Comparison of ENCODE assay signal across 8 cellular contexts in genomic region chr2:43426305-43427031, GRCh38.
DNase-seq lines count a peak whose midpoint lies in the region; ATAC-seq and TF ChIP-seq lines count a peak whose summit lies in the region.

No MANE protein-coding gene starts in this region.

- peaks cover 3% of the 10 kb centered on the region for H3K9me3 Mint-ChIP-seq in activated T-helper 1 cell treated with anti-CD3 and anti-CD28 coated beads, Interleukin-12 subunit alpha, Interleukin-12 subunit beta, Interleukin-2, Interleukin-4 antibody, amounts not matched to agents 30 ng/mL and 10 ng/mL and 1 ng/mL, durations not matched to agents 14 hours and 24 hours and 36 hours

- no peaks in the 10 kb centered on the region for H3K36me3 ChIP-seq in Peyer's patch
- no peaks in the 10 kb centered on the region for H3K36me3 ChIP-seq in psoas muscle (ENCODE audit: insufficient read depth in 1 of 2, low read depth in 1 of 2)
- H3K36me3 ChIP-seq in vagina, result no peaks in the 10 kb centered on the region

- intact Hi-C loops in activated T-helper 1 cell treated with anti-CD3 and anti-CD28 coated beads, Interleukin-12 subunit alpha, Interleukin-12 subunit beta, Interleukin-2, Interleukin-4 antibody, amounts not matched to agents 30 ng/mL and 10 ng/mL and 1 ng/mL, durations not matched to agents 14 hours and 24 hours and 36 hours (cut with micrococcal nuclease), result loop anchor here (1.0 to 10.0 kb wide), 12 partner anchors 24 to 702 kb away; partner anchors contain the start of gene DYNC2LI1
- intact Hi-C loops in psoas muscle (cut with DNase I), result no loop called here
- intact Hi-C loops in vagina (cut with DNase I), result no loop called here

- H3K27ac Mint-ChIP-seq in activated T-helper 1 cell treated with anti-CD3 and anti-CD28 coated beads, Interleukin-12 subunit alpha, Interleukin-12 subunit beta, Interleukin-2, Interleukin-4 antibody, amounts not matched to agents 30 ng/mL and 10 ng/mL and 1 ng/mL, durations not matched to agents 14 hours and 24 hours and 36 hours, result peak overlapping the region; percentile 26

- H3K9me3 ChIP-seq in Peyer's patch, result no peaks in the 10 kb centered on the region
- no peaks in the 10 kb centered on the region for H3K9me3 ChIP-seq in psoas muscle
- no peaks in the 10 kb centered on the region for H3K9me3 ChIP-seq in vagina

- DNase-seq in stimulated activated naive CD4-positive, alpha-beta T cell treated with Interleukin-2 at 50 U/mL for 16 hours (lab: John Stamatoyannopoulos, UW), result peak; percentile 66
- DNase-seq in stimulated activated naive CD4-positive, alpha-beta T cell (lab: John Stamatoyannopoulos, UW), result no peak
- DNase-seq in Peyer's patch (peak; percentile 52 to 87 (median 69)), foreskin keratinocyte (peak; percentile 95 to 98), psoas muscle (peak in 1 of 2 donors; percentile 30), vagina (ENCODE audit: extremely low spot score in 2 of 2) (no peak)
- peak; percentile 75 for DNase-seq in activated T-helper 1 cell treated with anti-CD3 and anti-CD28 coated beads, Interleukin-12 subunit alpha, Interleukin-12 subunit beta, Interleukin-2, Interleukin-4 antibody, amounts not matched to agents 30 ng/mL and 10 ng/mL and 1 ng/mL, durations not matched to agents 14 hours and 24 hours and 36 hours (ENCODE audit: low spot score)

- H3K4me3 ChIP-seq in Peyer's patch (no peak overlapping the region), psoas muscle (no peak overlapping the region), vagina (no peak overlapping the region)

- TF ChIP-seq CTCF in Peyer's patch (IDR thresholded peaks at IDR 0.05), result no peak
- no peak for TF ChIP-seq CTCF in foreskin keratinocyte (conservative IDR thresholded peaks at IDR 0.05)
- no peak for TF ChIP-seq CTCF in psoas muscle (IDR thresholded peaks at IDR 0.05)
- TF ChIP-seq CTCF in vagina (IDR thresholded peaks at IDR 0.05), result no peak

- TF ChIP-seq POLR2A in Peyer's patch (IDR thresholded peaks at IDR 0.05), result no peak
- no peak for TF ChIP-seq POLR2A in vagina (IDR thresholded peaks at IDR 0.05)

- H3K27ac ChIP-seq in Peyer's patch (peak overlapping the region; percentile 53 to 62 (median 60)), foreskin keratinocyte (peak overlapping the region; percentile 98), psoas muscle (peak overlapping the region; percentile 17), vagina (peak overlapping the region; percentile 80)

- ATAC-seq in HG03108 (IDR thresholded peaks at IDR 0.05; ENCODE audit: unreplicated experiment), result peak; percentile 82
- peak; percentile 98 for ATAC-seq in foreskin keratinocyte
- ATAC-seq in psoas muscle, result peak in 3 of 4 donors; percentile 64 to 77 (median 64)

- peaks cover 2% of the 10 kb centered on the region for H3K27me3 Mint-ChIP-seq in activated T-helper 1 cell treated with anti-CD3 and anti-CD28 coated beads, Interleukin-12 subunit alpha, Interleukin-12 subunit beta, Interleukin-2, Interleukin-4 antibody, amounts not matched to agents 30 ng/mL and 10 ng/mL and 1 ng/mL, durations not matched to agents 14 hours and 24 hours and 36 hours (ENCODE audit: insufficient read depth)

- H3K4me1 Mint-ChIP-seq in activated T-helper 1 cell treated with anti-CD3 and anti-CD28 coated beads, Interleukin-12 subunit alpha, Interleukin-12 subunit beta, Interleukin-2, Interleukin-4 antibody, amounts not matched to agents 30 ng/mL and 10 ng/mL and 1 ng/mL, durations not matched to agents 14 hours and 24 hours and 36 hours (ENCODE audit: low read depth), result peaks cover 39% of the 10 kb centered on the region

- 58 to 77% (median 76%) methylated on average over 3 of the region's 3 CpGs for WGBS in psoas muscle, 3 donors

- H3K4me1 ChIP-seq in Peyer's patch, result peaks cover 0 to 35% (median 17%) of the 10 kb centered on the region in 4 donors
- peaks cover 19% of the 10 kb centered on the region for H3K4me1 ChIP-seq in foreskin keratinocyte
- H3K4me1 ChIP-seq in psoas muscle, result peaks cover 15% of the 10 kb centered on the region
- peaks cover 39% of the 10 kb centered on the region for H3K4me1 ChIP-seq in vagina

- H3K27me3 ChIP-seq in Peyer's patch, result no peaks in the 10 kb centered on the region
- H3K27me3 ChIP-seq in foreskin keratinocyte, result no peaks in the 10 kb centered on the region
- no peaks in the 10 kb centered on the region for H3K27me3 ChIP-seq in psoas muscle (ENCODE audit: insufficient read depth in 3 of 3, low read length in 2 of 3)
- H3K27me3 ChIP-seq in vagina, result no peaks in the 10 kb centered on the region

- H3K36me3 Mint-ChIP-seq in activated T-helper 1 cell treated with anti-CD3 and anti-CD28 coated beads, Interleukin-12 subunit alpha, Interleukin-12 subunit beta, Interleukin-2, Interleukin-4 antibody, amounts not matched to agents 30 ng/mL and 10 ng/mL and 1 ng/mL, durations not matched to agents 14 hours and 24 hours and 36 hours (ENCODE audit: low read depth), result peaks cover 30% of the 10 kb centered on the region

- H3K4me3 Mint-ChIP-seq in activated T-helper 1 cell treated with anti-CD3 and anti-CD28 coated beads, Interleukin-12 subunit alpha, Interleukin-12 subunit beta, Interleukin-2, Interleukin-4 antibody, amounts not matched to agents 30 ng/mL and 10 ng/mL and 1 ng/mL, durations not matched to agents 14 hours and 24 hours and 36 hours, result peak overlapping the region; percentile 40

Comparison
In these comparisons a context has a peak if more than half of its experiments do, and no peak if none do; other contexts are left out.
1. DNase-seq: peak in stimulated activated naive CD4-positive, alpha-beta T cell treated with Interleukin-2 at 50 U/mL for 16 hours (single experiment), Peyer's patch (3 of 3), activated T-helper 1 cell treated with anti-CD3 and anti-CD28 coated beads, Interleukin-12 subunit alpha, Interleukin-12 subunit beta, Interleukin-2, Interleukin-4 antibody, amounts not matched to agents 30 ng/mL and 10 ng/mL and 1 ng/mL, durations not matched to agents 14 hours and 24 hours and 36 hours (single experiment) and foreskin keratinocyte (2 of 2); none in stimulated activated naive CD4-positive, alpha-beta T cell (0 of 6) and vagina (0 of 2).
2. H3K27ac ChIP-seq: peak in every context shown above with its lines; median percentile 98 in foreskin keratinocyte; 80 in vagina; 60 in Peyer's patch; 17 in psoas muscle.
3. Peak in every context shown above with its lines, with median percentiles within 50 percentile points of each other: ATAC-seq.